Comparison of ENCODE assay signal across 15 cellular contexts in the genomic region with DNA sequence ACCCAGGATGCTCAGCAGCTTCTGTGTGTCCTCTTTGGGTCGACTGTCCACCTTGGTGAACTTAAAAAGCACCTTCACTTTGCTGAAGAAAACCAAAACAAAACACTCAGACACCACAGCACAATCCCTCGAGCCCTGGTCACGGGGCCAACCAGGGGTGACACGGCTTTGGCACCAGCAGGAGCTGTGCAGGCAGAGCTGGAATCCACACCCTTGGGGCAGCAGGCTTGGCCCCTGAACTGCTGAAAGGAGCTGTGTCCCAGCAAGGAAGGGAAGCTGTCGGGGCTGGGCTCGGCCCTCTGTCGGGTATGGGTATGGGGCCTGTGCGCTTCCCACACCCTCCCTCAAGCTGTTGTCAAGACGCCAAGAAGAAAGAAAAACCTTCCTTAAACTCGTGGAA. TPM values are rescaled to one million over a fixed set of nuclear protein-coding genes. Genes with fewer than 3 reads are reported as not detected.
A peak's percentile ranks its signal among the peaks of the same experiment; 100 is the strongest.
DNase-seq lines count a peak whose midpoint lies in the region; ATAC-seq and TF ChIP-seq lines count a peak whose summit lies in the region.
"Had no signal": no experiment of that assay in that cellular context is flagged by ENCODE, and none has a peak within 500 bp of the region (broad histone marks: within the 10 kb centered on the region; RNA-seq: fewer than 3 reads in every experiment).

No MANE protein-coding gene starts in this region.

- H3K36me3 ChIP-seq in left ventricle myocardium inferior = peaks cover 64% of the 10 kb centered on the region
- H3K36me3 ChIP-seq in osteoblast (ENCODE audit: insufficient read depth, low read length) = peaks cover 65% of the 10 kb centered on the region

- peak; percentile 71 for ATAC-seq in Right ventricle myocardium superior (ENCODE audit: poor library complexity)
- no peak for ATAC-seq in GM19395 (IDR thresholded peaks at IDR 0.05; ENCODE audit: unreplicated experiment)
- ATAC-seq: GM12878, HCT116 had no signal

- H2AFZ ChIP-seq in osteoblast (ENCODE audit: low read length) = no peak overlapping the region
- H2AFZ ChIP-seq: GM23248 had no signal

- peaks cover 16% of the 10 kb centered on the region for H4K20me1 ChIP-seq in osteoblast (ENCODE audit: insufficient read depth, low read length)

- no peaks in the 10 kb centered on the region for H3K9me3 ChIP-seq in left ventricle myocardium inferior (replicated peaks)
- no peaks in the 10 kb centered on the region for H3K9me3 ChIP-seq in osteoblast (ENCODE audit: low read depth, low read length)
- H3K9me3 ChIP-seq: BLaER1 treated with 17β-estradiol and CSF1 and Interleukin-3, amounts not matched to agents 10 nM and 100 nM had no signal

- TF ChIP-seq CTCF in left ventricle myocardium inferior (IDR thresholded peaks at IDR 0.05; ENCODE audit: borderline replicate concordance) (no peak), osteoblast (IDR thresholded peaks at IDR 0.05; ENCODE audit: extremely low read depth, low read depth, low read length) (no peak)

- no peak overlapping the region for H3K4me3 ChIP-seq in left ventricle myocardium inferior
- no peak overlapping the region for H3K4me3 ChIP-seq in osteoblast (ENCODE audit: insufficient read depth, low read length)
- H3K4me3 ChIP-seq: BLaER1 treated with 17β-estradiol and CSF1 and Interleukin-3, amounts not matched to agents 10 nM and 100 nM; GM12878; GM23248 had no signal

- intact Hi-C loops in Right ventricle myocardium superior (cut with DNase I) = no loop called here
- intact Hi-C loops in cardiac septum (cut with DNase I) = no loop called here
- intact Hi-C loops in left ventricle myocardium inferior (cut with micrococcal nuclease) = no loop called here

- no peaks in the 10 kb centered on the region for H3K27me3 ChIP-seq in left ventricle myocardium inferior (ENCODE audit: low read depth)
- H3K27me3 ChIP-seq in osteoblast (ENCODE audit: insufficient read depth, low read length) = no peaks in the 10 kb centered on the region
- H3K27me3 ChIP-seq: BLaER1 treated with 17β-estradiol and CSF1 and Interleukin-3, amounts not matched to agents 10 nM and 100 nM had no signal

- peak; percentile 37 for DNase-seq in Right ventricle myocardium superior
- no peak for DNase-seq in cardiac septum (ENCODE audit: low spot score)
- no peak for DNase-seq in left ventricle myocardium inferior
- peak; percentile 31 for DNase-seq in osteoblast (ENCODE audit: insufficient read length, low spot score, missing footprints)
- no peak for DNase-seq in stimulated activated CD4-positive, alpha-beta T cell treated with anti-CD3 and anti-CD28 coated beads, Interleukin-4, amount 100 ng/mL, for 1 hour
- DNase-seq in effector CD4-positive, alpha-beta T cell = no peak
- DNase-seq: ACHN; CD4-positive, CD25-positive, alpha-beta regulatory T cell; DMS53; GF-D8; GM23248 had no signal

- H3K4me1 ChIP-seq in left ventricle myocardium inferior (peaks cover 8% of the 10 kb centered on the region), osteoblast (ENCODE audit: insufficient read depth, low read length) (peaks cover 5% of the 10 kb centered on the region)

- H3K4me2 ChIP-seq in osteoblast (ENCODE audit: insufficient read depth, low read length) = no peak overlapping the region
- H3K4me2 ChIP-seq: BLaER1 treated with 17β-estradiol and CSF1 and Interleukin-3, amounts not matched to agents 10 nM and 100 nM had no signal

- peaks cover 10% of the 10 kb centered on the region for H3K79me2 ChIP-seq in osteoblast (ENCODE audit: insufficient read depth, low read length)

- peak overlapping the region; percentile 34 for H3K27ac ChIP-seq in left ventricle myocardium inferior (replicated peaks)
- no peak overlapping the region for H3K27ac ChIP-seq in osteoblast (ENCODE audit: low read depth, low read length)
- H3K27ac ChIP-seq: GM23248 had no signal

RNA-seq across cellular contexts. Expression of gene PLD6, which starts 7.6 kb away (rescaled TPM):
- 10.2 TPM for total RNA-seq in Right ventricle myocardium superior
- 1.4 TPM for total RNA-seq in cardiac septum
- 7.3 TPM for total RNA-seq in left ventricle myocardium inferior
- 1.4 and 2.7 TPM in 2 replicates for total RNA-seq in osteoblast

RNA-seq across cellular contexts. Expression of gene FLCN, which starts 23.2 kb away (rescaled TPM):
- total RNA-seq in Right ventricle myocardium superior = 52.3 TPM
- total RNA-seq in cardiac septum = 36.1 TPM
- 46.6 TPM for total RNA-seq in left ventricle myocardium inferior
- total RNA-seq in osteoblast = 104 and 174 TPM in 2 replicates

Comparison
In these comparisons a context has a peak if more than half of its experiments do, and no peak if none do; other contexts are left out.
1. DNase-seq: peak in Right ventricle myocardium superior (single experiment) and osteoblast (single experiment); none in cardiac septum (single experiment), left ventricle myocardium inferior (single experiment), stimulated activated CD4-positive, alpha-beta T cell treated with anti-CD3 and anti-CD28 coated beads, Interleukin-4, amount 100 ng/mL, for 1 hour (single experiment) and effector CD4-positive, alpha-beta T cell (single experiment).